8 cellular contexts compared by ENCODE assay signal in genomic region chr3:98900265-98901031, GRCh38. TPM values are rescaled to one million over a fixed set of nuclear protein-coding genes. Genes with fewer than 3 reads are reported as not detected.
DNase-seq lines count a peak whose midpoint lies in the region; ATAC-seq and TF ChIP-seq lines count a peak whose summit lies in the region.

No MANE protein-coding gene starts in this region.

- H3K36me3 ChIP-seq in ACC112 (ENCODE audit: insufficient read depth, low read length) (peaks cover 46% of the 10 kb centered on the region), body of pancreas (replicated peaks in 1 of 2; ENCODE audit: insufficient read depth in 1 of 2, low read depth in 2 of 2) (no peaks in the 10 kb centered on the region), mucosa of descending colon (ENCODE audit: low read depth) (no peaks in the 10 kb centered on the region)

- H3K9me3 ChIP-seq in body of pancreas (no peaks in the 10 kb centered on the region), mucosa of descending colon (no peaks in the 10 kb centered on the region)

- H3K27ac ChIP-seq in ACC112 (ENCODE audit: low read depth, low read length) (peak overlapping the region; percentile 76), HL-60 (replicated peaks) (no peak overlapping the region), body of pancreas (peak overlapping the region in 3 of 4 donors; percentile 85 to 94 (median 90))

- H3K4me1 ChIP-seq in ACC112 (ENCODE audit: control insufficient read depth, insufficient read depth, low read length, unreplicated experiment) (peaks cover 45% of the 10 kb centered on the region), body of pancreas (peaks cover 21% of the 10 kb centered on the region), mucosa of descending colon (ENCODE audit: low read depth) (peaks cover 7% of the 10 kb centered on the region)

- peak overlapping the region; percentile 99 for H3K4me3 ChIP-seq in ACC112 (ENCODE audit: low read depth, low read length)
- peak overlapping the region; percentile 86 for H3K4me3 ChIP-seq in HL-60 (replicated peaks; ENCODE audit: insufficient read depth, low read length)
- peak overlapping the region; percentile 50 to 80 for H3K4me3 ChIP-seq in body of pancreas
- peak overlapping the region; percentile 56 for H3K4me3 ChIP-seq in mucosa of descending colon

- WGBS in body of pancreas, 2 donors, result 5 to 8% methylated on average over 16 to 17 of the region's 17 CpGs

- intact Hi-C loops in body of pancreas (cut with DNase I), result no loop called here
- intact Hi-C loops in mucosa of descending colon (cut with DNase I, micrococcal nuclease), result no loop called here

- DNase-seq in HL-60 (ENCODE audit: low read depth in 1 of 2, low spot score in 1 of 2) (no peak), body of pancreas (no peak), mucosa of descending colon (no peak), amygdala (lab: John Stamatoyannopoulos, UW) (no peak), NCI-H187 (lab: John Stamatoyannopoulos, UW) (no peak), retina (no peak)

- H3K27me3 ChIP-seq in ACC112 (ENCODE audit: insufficient read depth, low read length) (no peaks in the 10 kb centered on the region), HL-60 (ENCODE audit: insufficient read depth, poor library complexity, severe bottlenecking) (no peaks in the 10 kb centered on the region), body of pancreas (no peaks in the 10 kb centered on the region)

- TF ChIP-seq POLR2A in body of pancreas (IDR thresholded peaks at IDR 0.05) (no peak), GM18505 (IDR thresholded peaks at IDR 0.05; ENCODE audit: borderline replicate concordance, extremely low read depth, insufficient read depth, insufficient read length) (no peak)

- peaks cover 85% of the 10 kb centered on the region for H3K79me2 ChIP-seq in ACC112 (ENCODE audit: control insufficient read depth, insufficient read depth, low read length, unreplicated experiment)

- no peak overlapping the region for H2AFZ ChIP-seq in ACC112 (ENCODE audit: low read length, unreplicated experiment)

- no peak for ATAC-seq in body of pancreas
- ATAC-seq in mucosa of descending colon, result no peak
- no peak for ATAC-seq in GM18505 (IDR thresholded peaks at IDR 0.05; ENCODE audit: unreplicated experiment)

- TF ChIP-seq CTCF in HL-60 (IDR thresholded peaks at IDR 0.05; ENCODE audit: insufficient read depth, low read length), result no peak
- no peak for TF ChIP-seq CTCF in body of pancreas (IDR thresholded peaks at IDR 0.05)
- no peak for TF ChIP-seq CTCF in mucosa of descending colon (IDR thresholded peaks at IDR 0.05)

RNA-seq across cellular contexts. Expression of gene DCBLD2, which starts 1.0 kb away (rescaled TPM):
- 10 to 100 TPM; 15.3 to 22.4 TPM for total RNA-seq in body of pancreas
- 10 to 100 TPM in 2 of 3 donors, 1 to 10 TPM in 1; 9.6 to 34.8 (median 17.5) TPM for total RNA-seq in mucosa of descending colon
